In the genomic region with DNA sequence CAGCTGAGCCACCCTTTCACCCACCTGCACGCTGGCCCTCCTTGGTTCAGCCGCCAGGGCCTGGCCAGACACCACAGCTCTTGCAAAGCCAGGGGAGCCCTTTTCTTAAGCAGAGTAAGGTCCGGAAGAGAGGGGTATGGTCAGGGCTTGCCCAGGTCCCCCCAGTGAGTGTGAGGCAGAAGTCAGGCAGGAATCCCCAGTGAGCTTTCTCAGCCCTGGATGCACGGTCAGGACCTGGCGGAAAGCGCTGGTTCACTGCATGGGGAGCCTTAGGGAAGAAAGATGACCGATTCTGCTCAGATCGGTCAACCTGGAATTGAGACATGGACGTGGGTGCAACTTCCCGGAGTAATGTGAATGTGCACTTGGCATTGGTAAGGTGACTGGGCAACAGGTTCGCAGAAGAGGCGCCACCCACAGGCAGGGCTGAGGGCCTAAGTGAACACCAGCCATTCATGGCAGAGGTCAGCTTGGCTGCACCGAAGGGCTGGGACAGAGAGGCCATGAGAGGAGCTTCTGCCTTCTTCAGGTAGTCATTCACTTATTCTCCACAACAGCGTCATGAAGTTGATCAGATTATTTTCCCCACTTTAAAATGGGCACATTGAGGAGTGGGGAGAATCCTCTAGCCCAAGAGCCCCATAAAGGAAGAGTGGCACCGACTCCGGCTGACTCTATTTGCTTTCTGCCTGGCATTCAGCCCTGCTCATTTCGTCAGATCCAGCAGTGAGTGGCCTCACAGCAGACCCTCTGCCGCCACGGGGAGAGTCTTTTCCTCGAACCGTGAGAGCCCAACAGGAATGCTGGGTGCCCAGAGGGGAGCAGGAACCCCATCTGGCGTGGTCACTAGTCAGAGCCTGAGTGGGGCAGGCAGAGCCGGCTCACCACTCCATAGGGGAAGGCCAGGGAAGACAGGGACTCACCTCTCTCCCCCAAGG, we compare ENCODE assay signal across 1 cellular context.
TF ChIP-seq lines count a peak whose summit lies in the region.

No MANE protein-coding gene starts in this region.

TF ChIP-seq in HCT116, 20 proteins besides CTCF, POLR2A, EP300 and RAD21:
- TF ChIP-seq TCF7L2 (IDR thresholded peaks at IDR 0.05; ENCODE audit: borderline replicate concordance, extremely low read depth, insufficient read depth, insufficient read length), result no peak
- no peak for TF ChIP-seq EGR1 (IDR thresholded peaks at IDR 0.05; ENCODE audit: low read depth)
- TF ChIP-seq CEBPB (IDR thresholded peaks at IDR 0.05; ENCODE audit: low read depth), result no peak
- no peak for TF ChIP-seq ELF1 (IDR thresholded peaks at IDR 0.05; ENCODE audit: borderline replicate concordance, low read depth)
- TF ChIP-seq JUND (IDR thresholded peaks at IDR 0.05), result no peak
- no peak for TF ChIP-seq REST (IDR thresholded peaks at IDR 0.05; ENCODE audit: low read depth)
- TF ChIP-seq SIN3A (IDR thresholded peaks at IDR 0.05; ENCODE audit: low read depth), result no peak
- TF ChIP-seq FOSL1 (IDR thresholded peaks at IDR 0.05; ENCODE audit: low read depth), result no peak
- TF ChIP-seq CBX3 (IDR thresholded peaks at IDR 0.05; ENCODE audit: low read depth), result no peak
TF ChIP-seq in HCT116: peak in this region for 0.
